22 cellular contexts compared by ENCODE assay signal in genomic region chr20:44552039-44552438, GRCh38. TPM values are rescaled to one million over a fixed set of nuclear protein-coding genes. Genes with fewer than 3 reads are reported as not detected.
DNase-seq lines count a peak whose midpoint lies in the region; ATAC-seq, FAIRE-seq and TF ChIP-seq lines count a peak whose summit lies in the region.
"Had no signal": no experiment of that assay in that cellular context is flagged by ENCODE, and none has a peak within 500 bp of the region (broad histone marks: within the 10 kb centered on the region; RNA-seq: fewer than 3 reads in every experiment).

No MANE protein-coding gene starts in this region.

- H3K36me3 ChIP-seq in adrenal gland (replicated peaks in 1 of 2) (no peaks in the 10 kb centered on the region), mesodermal cell (ENCODE audit: control insufficient read depth, insufficient read depth, low read length) (no peaks in the 10 kb centered on the region)
- H3K36me3 ChIP-seq: neural progenitor cell had no signal

- H3K36me3 Mint-ChIP-seq in activated naive CD4-positive, alpha-beta T cell treated with anti-CD3 and anti-CD28 coated beads, Interleukin-2, amount 50 U/mL, for 24 hours = no peaks in the 10 kb centered on the region
- no peaks in the 10 kb centered on the region for H3K36me3 Mint-ChIP-seq in activated naive CD4-positive, alpha-beta T cell treated with anti-CD3 and anti-CD28 coated beads, Interleukin-2, amount 50 U/mL, for 72 hours
- H3K36me3 Mint-ChIP-seq: activated naive CD8-positive, alpha-beta T cell treated with anti-CD3 and anti-CD28 coated beads for 36 hours; IgD-negative memory B cell; neural progenitor cell had no signal

- H3K27me3 ChIP-seq in adrenal gland = no peaks in the 10 kb centered on the region
- H3K27me3 ChIP-seq: neural progenitor cell had no signal

- H3K27ac Mint-ChIP-seq in activated naive CD4-positive, alpha-beta T cell treated with anti-CD3 and anti-CD28 coated beads, Interleukin-2, amount 50 U/mL, for 24 hours = peak overlapping the region; percentile 70
- peak overlapping the region in 1 of 2 donors; percentile 11 for H3K27ac Mint-ChIP-seq in activated naive CD4-positive, alpha-beta T cell treated with anti-CD3 and anti-CD28 coated beads, Interleukin-2, amount 50 U/mL, for 72 hours
- H3K27ac Mint-ChIP-seq: IgD-negative memory B cell, neural progenitor cell had no signal

- H3K9me3 ChIP-seq in adrenal gland (replicated peaks in 1 of 3) = no peaks in the 10 kb centered on the region
- no peaks in the 10 kb centered on the region for H3K9me3 ChIP-seq in mesodermal cell (ENCODE audit: control insufficient read depth, low read length)

- H3K4me3 Mint-ChIP-seq in activated naive CD4-positive, alpha-beta T cell treated with anti-CD3 and anti-CD28 coated beads, Interleukin-2, amount 50 U/mL, for 24 hours = no peak overlapping the region
- H3K4me3 Mint-ChIP-seq: activated naive CD8-positive, alpha-beta T cell treated with anti-CD3 and anti-CD28 coated beads for 36 hours; IgD-negative memory B cell; neural progenitor cell had no signal

- FAIRE-seq in GM12892 (lab: Jason Lieb, UNC) = no peak
- FAIRE-seq: G401.6 had no signal

- H3K4me1 ChIP-seq in adrenal gland (replicated peaks in 1 of 2) = peaks cover 51 to 59% of the 10 kb centered on the region in 2 donors
- H3K4me1 ChIP-seq in mesodermal cell (ENCODE audit: control insufficient read depth, insufficient read depth, low read length, poor library complexity, severe bottlenecking) = peaks cover 50% of the 10 kb centered on the region
- H3K4me1 ChIP-seq: neural progenitor cell had no signal

- H3K9me3 Mint-ChIP-seq in activated naive CD4-positive, alpha-beta T cell treated with anti-CD3 and anti-CD28 coated beads, Interleukin-2, amount 50 U/mL, for 24 hours = no peaks in the 10 kb centered on the region
- no peaks in the 10 kb centered on the region for H3K9me3 Mint-ChIP-seq in activated naive CD4-positive, alpha-beta T cell treated with anti-CD3 and anti-CD28 coated beads, Interleukin-2, amount 50 U/mL, for 72 hours
- H3K9me3 Mint-ChIP-seq: activated naive CD8-positive, alpha-beta T cell treated with anti-CD3 and anti-CD28 coated beads for 36 hours; HFFc6; IgD-negative memory B cell; neural progenitor cell; T-helper 1 cell treated with Interleukin-12 subunit alpha and Interleukin-12 subunit beta and Interleukin-4 antibody, amounts not matched to agents 30 μg/mL and 1 μg/mL, for 36 hours had no signal

- intact Hi-C loops in adrenal gland (cut with DNase I) = no loop called here

- H3K4me3 ChIP-seq in adrenal gland (no peak overlapping the region), mesodermal cell (ENCODE audit: extremely low read depth, insufficient read depth, low read length, poor library complexity, severe bottlenecking) (no peak overlapping the region)
- H3K4me3 ChIP-seq: lung, neural progenitor cell had no signal

- DNase-seq in activated naive CD4-positive, alpha-beta T cell treated with anti-CD3 and anti-CD28 coated beads, Interleukin-2, amount 50 U/mL, for 72 hours (ENCODE audit: low spot score in 2 of 2) = no peak
- no peak for DNase-seq in adrenal gland
- DNase-seq in EL = no peak
- no peak for DNase-seq in NCI-H82 (lab: John Stamatoyannopoulos, UW)
- no peak for DNase-seq in GM12892 (ENCODE audit: insufficient read length)
- DNase-seq: activated CD4-positive, alpha-beta T cell treated with anti-CD3 and anti-CD28 coated beads for 4 hours; activated naive CD8-positive, alpha-beta T cell treated with anti-CD3 and anti-CD28 coated beads for 36 hours; activated T-cell treated with anti-CD3 and anti-CD28 coated beads for 4 hours; caudate nucleus; foreskin melanocyte; HFFc6; NCI-H1048; right cardiac atrium; stimulated activated CD4-positive, alpha-beta T cell treated with anti-CD3 and anti-CD28 coated beads, Interleukin-4, amount 100 ng/mL, for 24 hours had no signal

- TF ChIP-seq CTCF in adrenal gland (IDR thresholded peaks at IDR 0.05) = no peak

- no peak for ATAC-seq in activated naive CD4-positive, alpha-beta T cell treated with anti-CD3 and anti-CD28 coated beads, Interleukin-2, amount 50 U/mL, for 72 hours

- H3K27ac ChIP-seq in adrenal gland = peak overlapping the region in 3 of 5 donors; percentile 59 to 88 (median 82)
- peak overlapping the region; percentile 96 for H3K27ac ChIP-seq in mesodermal cell (ENCODE audit: low read depth, low read length, severe bottlenecking)
- H3K27ac ChIP-seq in temporal lobe (ENCODE audit: low read depth, low read length) = peak overlapping the region; percentile 67
- H3K27ac ChIP-seq: neural progenitor cell had no signal

- TF ChIP-seq POLR2A in adrenal gland (IDR thresholded peaks at IDR 0.05) (no peak), GM12892 (IDR thresholded peaks at IDR 0.05; ENCODE audit: low read depth, low read length) (no peak)

- no peaks in the 10 kb centered on the region for H3K27me3 Mint-ChIP-seq in activated naive CD4-positive, alpha-beta T cell treated with anti-CD3 and anti-CD28 coated beads, Interleukin-2, amount 50 U/mL, for 24 hours
- H3K27me3 Mint-ChIP-seq: activated naive CD8-positive, alpha-beta T cell treated with anti-CD3 and anti-CD28 coated beads for 36 hours; IgD-negative memory B cell had no signal

- WGBS in adrenal gland, 4 donors = 55 to 64% (median 60%) methylated on average over 4 of the region's 4 CpGs
- whole genome bisulfite sequencing in mesodermal cell (ENCODE audit: insufficient coverage in 2 of 2), 2 experiments = 71 to 73% methylated on average over 3 of the region's 4 CpGs

- peaks cover 19% of the 10 kb centered on the region for H3K4me1 Mint-ChIP-seq in activated naive CD4-positive, alpha-beta T cell treated with anti-CD3 and anti-CD28 coated beads, Interleukin-2, amount 50 U/mL, for 24 hours
- H3K4me1 Mint-ChIP-seq: IgD-negative memory B cell had no signal

RNA-seq across cellular contexts. Expression of gene SERINC3, which starts 30.2 kb away (rescaled TPM):
- 10 to 100 TPM; 58.2 to 59.8 TPM for total RNA-seq in activated naive CD4-positive, alpha-beta T cell treated with anti-CD3 and anti-CD28 coated beads, Interleukin-2, amount 50 U/mL, for 72 hours
- total RNA-seq in adrenal gland (100 to 1,000 TPM; 105 to 213 (median 158) TPM), temporal lobe (57.8 TPM)
- 100 to 1,000 TPM in 1 of 3 donors, 10 to 100 TPM in 2; 51.5 to 137 (median 54.5) TPM for polyA plus RNA-seq in adrenal gland
- 105 TPM for polyA plus RNA-seq in mesodermal cell (2013, experiment 1 of 2)
- polyA plus RNA-seq in mesodermal cell (2013, experiment 2 of 2) = 96.5 TPM
- 27.9 TPM for polyA plus RNA-seq in GM12892 (2012; ENCODE audit: missing spikeins)

RNA-seq across cellular contexts. Expression of gene PKIG, which starts 30.3 kb away (rescaled TPM):
- total RNA-seq in activated naive CD4-positive, alpha-beta T cell treated with anti-CD3 and anti-CD28 coated beads, Interleukin-2, amount 50 U/mL, for 72 hours = 10 to 100 TPM in 1 of 2 donors, 1 to 10 TPM in 1; 2.0 to 10.5 TPM
- total RNA-seq in adrenal gland (100 to 1,000 TPM in 6 of 8 donors, 10 to 100 TPM in 2; 56.1 to 225 (median 149) TPM), temporal lobe (23.8 TPM)
- polyA plus RNA-seq in adrenal gland = 100 to 1,000 TPM in 1 of 3 donors, 10 to 100 TPM in 2; 43.9 to 114 (median 98.0) TPM
- polyA plus RNA-seq in mesodermal cell (2013, experiment 1 of 2) = 131 TPM
- 125 TPM for polyA plus RNA-seq in mesodermal cell (2013, experiment 2 of 2)
- 29.0 TPM for polyA plus RNA-seq in GM12892 (2012; ENCODE audit: missing spikeins)
